ENCODE assay signal across 8 cellular contexts in genomic region chr9:107488400-107489143, GRCh38. TPM values are rescaled to one million over a fixed set of nuclear protein-coding genes. Genes with fewer than 3 reads are reported as not detected.
DNase-seq lines count a peak whose midpoint lies in the region; ATAC-seq and TF ChIP-seq lines count a peak whose summit lies in the region.

No MANE protein-coding gene starts in this region.

- H3K36me3 Mint-ChIP-seq in activated CD4-positive, alpha-beta memory T cell treated with anti-CD3 and anti-CD28 coated beads for 36 hours, result no peaks in the 10 kb centered on the region
- no peaks in the 10 kb centered on the region for H3K36me3 Mint-ChIP-seq in naive thymus-derived CD4-positive, alpha-beta T cell

- peaks cover 17% of the 10 kb centered on the region for H3K4me1 Mint-ChIP-seq in activated CD4-positive, alpha-beta memory T cell treated with anti-CD3 and anti-CD28 coated beads for 36 hours (ENCODE audit: low read depth)
- H3K4me1 Mint-ChIP-seq in naive thymus-derived CD4-positive, alpha-beta T cell, result peaks cover 5 to 28% (median 15%) of the 10 kb centered on the region in 7 donors

- H3K27me3 Mint-ChIP-seq in activated CD4-positive, alpha-beta memory T cell treated with anti-CD3 and anti-CD28 coated beads for 36 hours, result peaks cover 55% of the 10 kb centered on the region
- H3K27me3 Mint-ChIP-seq in naive thymus-derived CD4-positive, alpha-beta T cell, result peaks cover 46 to 72% (median 53%) of the 10 kb centered on the region in 5 donors

- intact Hi-C loops in activated CD4-positive, alpha-beta memory T cell treated with anti-CD3 and anti-CD28 coated beads for 36 hours (cut with micrococcal nuclease), result no loop called here
- intact Hi-C loops in naive thymus-derived CD4-positive, alpha-beta T cell (cut with micrococcal nuclease), result loop anchor here in 1 of 2 donors (2.0 to 5.0 kb wide), 2 partner anchors 206 to 1079 kb away; partner anchors contain the start of gene RAD23B

- POLR2A ChIA-PET in activated CD4-positive, alpha-beta memory T cell treated with anti-CD3 and anti-CD28 coated beads for 36 hours (lab: Charles Lee), result no interaction called here
- POLR2A ChIA-PET in naive thymus-derived CD4-positive, alpha-beta T cell (lab: Charles Lee), result no interaction called here

- no peaks in the 10 kb centered on the region for H3K9me3 Mint-ChIP-seq in activated CD4-positive, alpha-beta memory T cell treated with anti-CD3 and anti-CD28 coated beads for 36 hours
- peaks cover 0 to 13% (median 0%) of the 10 kb centered on the region in 11 donors for H3K9me3 Mint-ChIP-seq in naive thymus-derived CD4-positive, alpha-beta T cell

- peak overlapping the region; percentile 85 for H3K4me3 ChIP-seq in fibroblast of pulmonary artery (replicated peaks; ENCODE audit: low read depth, low read length)
- no peak overlapping the region for H3K4me3 ChIP-seq in naive thymus-derived CD4-positive, alpha-beta T cell (ENCODE audit: low read length)

- peak; percentile 39 for ATAC-seq in naive thymus-derived CD4-positive, alpha-beta T cell
- no peak for ATAC-seq in GM21381 (IDR thresholded peaks at IDR 0.05; ENCODE audit: unreplicated experiment)
- no peak for ATAC-seq in GM18511 (IDR thresholded peaks at IDR 0.05; ENCODE audit: unreplicated experiment)
- ATAC-seq in GM19035 (IDR thresholded peaks at IDR 0.05; ENCODE audit: unreplicated experiment), result no peak

- H3K4me1 ChIP-seq in naive thymus-derived CD4-positive, alpha-beta T cell (ENCODE audit: control insufficient read depth in 2 of 2, insufficient read depth in 2 of 2, low read length in 2 of 2), result peaks cover 0 to 5% of the 10 kb centered on the region in 2 donors

- H3K27me3 ChIP-seq in naive thymus-derived CD4-positive, alpha-beta T cell (ENCODE audit: control insufficient read depth in 2 of 2, insufficient read depth in 2 of 2, low read length in 2 of 2), result peaks cover 0 to 3% of the 10 kb centered on the region in 2 donors

- no peak overlapping the region for H3K27ac Mint-ChIP-seq in activated CD4-positive, alpha-beta memory T cell treated with anti-CD3 and anti-CD28 coated beads for 36 hours
- H3K27ac Mint-ChIP-seq in naive thymus-derived CD4-positive, alpha-beta T cell, result peak overlapping the region in 1 of 9 donors; percentile 63

- H3K27ac ChIP-seq in naive thymus-derived CD4-positive, alpha-beta T cell (ENCODE audit: low read depth, low read length), result no peak overlapping the region

- CTCF ChIA-PET in activated CD4-positive, alpha-beta memory T cell treated with anti-CD3 and anti-CD28 coated beads for 36 hours (lab: Charles Lee), result no interaction called here
- CTCF ChIA-PET in naive thymus-derived CD4-positive, alpha-beta T cell (lab: Charles Lee), result no interaction called here

- DNase-seq in AG08395 (ENCODE audit: low spot score) (peak; percentile 62), HCEC 1CT (peak; percentile 15), fibroblast of pulmonary artery (ENCODE audit: low read depth) (peak; percentile 64)
- DNase-seq in activated CD4-positive, alpha-beta memory T cell treated with anti-CD3 and anti-CD28 coated beads for 36 hours, result peak; percentile 28
- peak in 3 of 9 donors; percentile 5 to 36 (median 33) for DNase-seq in naive thymus-derived CD4-positive, alpha-beta T cell

- peak overlapping the region; percentile 51 for H3K4me3 Mint-ChIP-seq in activated CD4-positive, alpha-beta memory T cell treated with anti-CD3 and anti-CD28 coated beads for 36 hours
- H3K4me3 Mint-ChIP-seq in naive thymus-derived CD4-positive, alpha-beta T cell, result peak overlapping the region; percentile 59 to 78 (median 68)

- no peaks in the 10 kb centered on the region for H3K9me3 ChIP-seq in naive thymus-derived CD4-positive, alpha-beta T cell (ENCODE audit: control insufficient read depth in 2 of 3, low read length in 3 of 3)

- TF ChIP-seq CTCF in fibroblast of pulmonary artery (IDR thresholded peaks at IDR 0.05; ENCODE audit: low read length, missing control alignments), result no peak

- H3K36me3 ChIP-seq in naive thymus-derived CD4-positive, alpha-beta T cell (ENCODE audit: control insufficient read depth in 2 of 3, insufficient read depth in 3 of 3, low read length in 3 of 3), result no peaks in the 10 kb centered on the region

RNA-seq across cellular contexts. Expression of gene KLF4, which starts 1.0 kb away (rescaled TPM):
- 1 to 10 TPM in 1 of 2 experiments, under 1 TPM in 1; 0.75 to 1.3 TPM for total RNA-seq in activated CD4-positive, alpha-beta memory T cell treated with anti-CD3 and anti-CD28 coated beads for 36 hours
- 100 to 1,000 TPM in 1 of 5 experiments, 10 to 100 TPM in 1, 1 to 10 TPM in 1, under 1 TPM in 2; 0.29 to 266 (median 1.0) TPM for total RNA-seq in naive thymus-derived CD4-positive, alpha-beta T cell
- not detected for polyA plus RNA-seq in naive thymus-derived CD4-positive, alpha-beta T cell
